In genomic region chrX:132216283-132216682, GRCh38 we compare ENCODE assay signal across 8 cellular contexts. TPM values are rescaled to one million over a fixed set of nuclear protein-coding genes. Genes with fewer than 3 reads are reported as not detected.
DNase-seq lines count a peak whose midpoint lies in the region; ATAC-seq, FAIRE-seq and TF ChIP-seq lines count a peak whose summit lies in the region.

No MANE protein-coding gene starts in this region.

- peaks cover 0 to 5% (median 0%) of the 10 kb centered on the region in 3 donors for H3K27me3 Mint-ChIP-seq in CD14-positive monocyte (ENCODE audit: low read depth in 3 of 3)
- H3K27me3 Mint-ChIP-seq in central memory CD8-positive, alpha-beta T cell: no peaks in the 10 kb centered on the region

- H3K4me3 Mint-ChIP-seq in CD14-positive monocyte: peak overlapping the region; percentile 87 to 93
- peak overlapping the region; percentile 94 for H3K4me3 Mint-ChIP-seq in central memory CD8-positive, alpha-beta T cell

- no peak for TF ChIP-seq POLR2A in H54 (IDR thresholded peaks at IDR 0.05; ENCODE audit: low read depth, low read length)

- H3K9me3 Mint-ChIP-seq in CD14-positive monocyte: peaks cover 0 to 2% (median 0%) of the 10 kb centered on the region in 7 donors
- no peaks in the 10 kb centered on the region for H3K9me3 Mint-ChIP-seq in central memory CD8-positive, alpha-beta T cell

- TF ChIP-seq RAD21 in neural cell (conservative IDR thresholded peaks at IDR 0.05): no peak

- peak overlapping the region; percentile 94 to 97 (median 95) for H3K27ac Mint-ChIP-seq in CD14-positive monocyte
- peak overlapping the region; percentile 97 for H3K27ac Mint-ChIP-seq in central memory CD8-positive, alpha-beta T cell (ENCODE audit: low read depth)

- H3F3A ChIP-seq in neural cell (ENCODE audit: insufficient read depth, low read length, poor library complexity, severe bottlenecking): no peaks in the 10 kb centered on the region

- no peak for TF ChIP-seq EP300 in neural cell (conservative IDR thresholded peaks at IDR 0.05; ENCODE audit: poor library complexity, severe bottlenecking)

- DNase-seq in CD14-positive monocyte (ENCODE audit: low spot score): no peak
- DNase-seq in MG63: no peak
- no peak for DNase-seq in central memory CD8-positive, alpha-beta T cell (ENCODE audit: low spot score in 2 of 2)
- no peak for DNase-seq in H54 (ENCODE audit: insufficient read length, low spot score)
- no peak for DNase-seq in cerebellar nuclear complex (lab: John Stamatoyannopoulos, UW)
- DNase-seq in anterior cingulate cortex (lab: John Stamatoyannopoulos, UW): no peak

- no peak for FAIRE-seq in H54 (lab: Jason Lieb, UNC)

- H2AFZ ChIP-seq in neural cell (ENCODE audit: low read depth, low read length): no peak overlapping the region

- H3K79me2 ChIP-seq in neural cell (replicated peaks; ENCODE audit: insufficient read depth, low read length): peaks cover 15% of the 10 kb centered on the region

- no peaks in the 10 kb centered on the region for H4K20me1 ChIP-seq in neural cell (ENCODE audit: insufficient read depth)

- no peak for TF ChIP-seq CTCF in CD14-positive monocyte (IDR thresholded peaks at IDR 0.05)
- no peak for TF ChIP-seq CTCF in neural cell (IDR thresholded peaks at IDR 0.05; ENCODE audit: poor library complexity, severe bottlenecking)

- no peak overlapping the region for H3K9ac ChIP-seq in neural cell (ENCODE audit: low read length)

- ATAC-seq in central memory CD8-positive, alpha-beta T cell (replicated peaks; ENCODE audit: extremely low read depth, poor library complexity, severe bottlenecking): no peak
- no peak for ATAC-seq in GM21717 (IDR thresholded peaks at IDR 0.05; ENCODE audit: unreplicated experiment)

- H3K9me2 ChIP-seq in neural cell (ENCODE audit: insufficient read depth, low read length): no peaks in the 10 kb centered on the region

- H3K9me3 ChIP-seq in MG63 (no peaks in the 10 kb centered on the region), neural cell (ENCODE audit: low read length) (no peaks in the 10 kb centered on the region)

- H3K4me3 ChIP-seq in MG63: peak overlapping the region; percentile 72
- H3K4me3 ChIP-seq in neural cell (ENCODE audit: low read length): peak overlapping the region; percentile 75

- peaks cover 26% of the 10 kb centered on the region for H3K4me1 Mint-ChIP-seq in CD14-positive monocyte
- peaks cover 30% of the 10 kb centered on the region for H3K4me1 Mint-ChIP-seq in central memory CD8-positive, alpha-beta T cell

- peaks cover 13% of the 10 kb centered on the region for H3K36me3 ChIP-seq in MG63
- no peaks in the 10 kb centered on the region for H3K36me3 ChIP-seq in neural cell (ENCODE audit: insufficient read depth, low read length)

- H3K4me2 ChIP-seq in neural cell (ENCODE audit: low read length): peak overlapping the region; percentile 55

- H3K27ac ChIP-seq in neural cell (ENCODE audit: low read length): no peak overlapping the region

- H3K27me3 ChIP-seq in MG63: no peaks in the 10 kb centered on the region
- H3K27me3 ChIP-seq in neural cell (ENCODE audit: insufficient read depth, low read depth, low read length): no peaks in the 10 kb centered on the region

- intact Hi-C loops in CD14-positive monocyte (cut with micrococcal nuclease): loop anchor here (10.0 kb wide), 2 partner anchors 121 to 269 kb away; partner anchors contain the start of gene MBNL3 (in 2 of the 2)

- peaks cover 18 to 24% of the 10 kb centered on the region in 2 donors for H3K36me3 Mint-ChIP-seq in CD14-positive monocyte
- peaks cover 37% of the 10 kb centered on the region for H3K36me3 Mint-ChIP-seq in central memory CD8-positive, alpha-beta T cell (ENCODE audit: insufficient read depth)

TF ChIP-seq in neural cell, 6 proteins besides CTCF, POLR2A, EP300 and RAD21:
- TF ChIP-seq TAF1 (IDR thresholded peaks at IDR 0.05; ENCODE audit: low read depth) (no peak), EZH2 (IDR thresholded peaks at IDR 0.05; ENCODE audit: borderline replicate concordance, insufficient read depth, low read length, poor library complexity, severe bottlenecking) (no peak), SMC3 (conservative IDR thresholded peaks at IDR 0.05; ENCODE audit: poor library complexity) (no peak), MXI1 (conservative IDR thresholded peaks at IDR 0.05; ENCODE audit: poor library complexity, severe bottlenecking) (no peak), POLR2AphosphoS5 (IDR thresholded peaks at IDR 0.05) (no peak)
- TF ChIP-seq, protein P1, sequence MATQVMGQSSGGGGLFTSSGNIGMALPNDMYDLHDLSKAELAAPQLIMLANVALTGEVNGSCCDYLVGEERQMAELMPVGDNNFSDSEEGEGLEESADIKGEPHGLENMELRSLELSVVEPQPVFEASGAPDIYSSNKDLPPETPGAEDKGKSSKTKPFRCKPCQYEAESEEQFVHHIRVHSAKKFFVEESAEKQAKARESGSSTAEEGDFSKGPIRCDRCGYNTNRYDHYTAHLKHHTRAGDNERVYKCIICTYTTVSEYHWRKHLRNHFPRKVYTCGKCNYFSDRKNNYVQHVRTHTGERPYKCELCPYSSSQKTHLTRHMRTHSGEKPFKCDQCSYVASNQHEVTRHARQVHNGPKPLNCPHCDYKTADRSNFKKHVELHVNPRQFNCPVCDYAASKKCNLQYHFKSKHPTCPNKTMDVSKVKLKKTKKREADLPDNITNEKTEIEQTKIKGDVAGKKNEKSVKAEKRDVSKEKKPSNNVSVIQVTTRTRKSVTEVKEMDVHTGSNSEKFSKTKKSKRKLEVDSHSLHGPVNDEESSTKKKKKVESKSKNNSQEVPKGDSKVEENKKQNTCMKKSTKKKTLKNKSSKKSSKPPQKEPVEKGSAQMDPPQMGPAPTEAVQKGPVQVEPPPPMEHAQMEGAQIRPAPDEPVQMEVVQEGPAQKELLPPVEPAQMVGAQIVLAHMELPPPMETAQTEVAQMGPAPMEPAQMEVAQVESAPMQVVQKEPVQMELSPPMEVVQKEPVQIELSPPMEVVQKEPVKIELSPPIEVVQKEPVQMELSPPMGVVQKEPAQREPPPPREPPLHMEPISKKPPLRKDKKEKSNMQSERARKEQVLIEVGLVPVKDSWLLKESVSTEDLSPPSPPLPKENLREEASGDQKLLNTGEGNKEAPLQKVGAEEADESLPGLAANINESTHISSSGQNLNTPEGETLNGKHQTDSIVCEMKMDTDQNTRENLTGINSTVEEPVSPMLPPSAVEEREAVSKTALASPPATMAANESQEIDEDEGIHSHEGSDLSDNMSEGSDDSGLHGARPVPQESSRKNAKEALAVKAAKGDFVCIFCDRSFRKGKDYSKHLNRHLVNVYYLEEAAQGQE (IDR thresholded peaks at IDR 0.05; ENCODE audit: borderline replicate concordance): no peak
TF ChIP-seq in neural cell: peak in this region for 0.

RNA-seq across cellular contexts. Expression of gene RAP2C, which starts 3.0 kb away (rescaled TPM):
- polyA plus RNA-seq in CD14-positive monocyte (10 to 100 TPM; 14.7 to 18.8 TPM), neural cell (21.9 and 26.2 TPM in 2 replicates)
- total RNA-seq in MG63 (2014; rRNA removed; shearing (Covaris generic); ENCODE audit: low replicate concordance): 9.7 and 18.6 TPM in 2 replicates
- 29.5 and 33.1 TPM in 2 replicates for polyA minus RNA-seq in neural cell
